ENCODE assay signal across 20 cellular contexts in genomic region chr18:37598966-37599896, GRCh38. TPM values are rescaled to one million over a fixed set of nuclear protein-coding genes. Genes with fewer than 3 reads are reported as not detected.
DNase-seq lines count a peak whose midpoint lies in the region; ATAC-seq, FAIRE-seq and TF ChIP-seq lines count a peak whose summit lies in the region.
"Had no signal": no experiment of that assay in that cellular context is flagged by ENCODE, and none has a peak within 500 bp of the region (broad histone marks: within the 10 kb centered on the region; RNA-seq: fewer than 3 reads in every experiment).

No MANE protein-coding gene starts in this region.

- H3K9me3 Mint-ChIP-seq in stimulated activated memory B cell treated with anti-CD40 and anti-IgM and Interleukin-4, amounts not matched to agents 10 μg/mL and 1 μg/mL and 100 μg/mL, for 72 hours, result peaks cover 7% of the 10 kb centered on the region

- H3K27me3 Mint-ChIP-seq in stimulated activated memory B cell treated with anti-CD40 and anti-IgM and Interleukin-4, amounts not matched to agents 10 μg/mL and 1 μg/mL and 100 μg/mL, for 72 hours, result no peaks in the 10 kb centered on the region
- H3K27me3 Mint-ChIP-seq: CD8-positive, alpha-beta memory T cell had no signal

- H3K9ac ChIP-seq in GM12878 (ENCODE audit: control insufficient read depth, insufficient read depth, low read length), result no peak overlapping the region
- H3K9ac ChIP-seq: BLaER1, KMS-11 had no signal

- SMC1A ChIA-PET in GM12878 (lab: Charles Lee; ENCODE audit: uncharacterized antibody, unreplicated experiment), result interaction anchor here (1.4 kb wide), 1 partner anchor 8 kb away, joined by 3 read pairs; no protein-coding TSS in a partner anchor

- in situ Hi-C loops in GM12878 (cut with MboI), result no loop called here

- H3K27ac Mint-ChIP-seq in stimulated activated memory B cell treated with anti-CD40 and anti-IgM and Interleukin-4, amounts not matched to agents 10 μg/mL and 1 μg/mL and 100 μg/mL, for 72 hours, result no peak overlapping the region

- intact Hi-C loops in GM12878 (cut with micrococcal nuclease; ENCODE audit: unreplicated experiment), result no loop called here

- H3K4me1 Mint-ChIP-seq in stimulated activated memory B cell treated with anti-CD40 and anti-IgM and Interleukin-4, amounts not matched to agents 10 μg/mL and 1 μg/mL and 100 μg/mL, for 72 hours, result no peaks in the 10 kb centered on the region
- H3K4me1 Mint-ChIP-seq: CD8-positive, alpha-beta memory T cell had no signal

- no peaks in the 10 kb centered on the region for H4K20me1 ChIP-seq in GM12878 (ENCODE audit: control insufficient read depth, insufficient read depth)
- H4K20me1 ChIP-seq: BLaER1 had no signal

- H3K27ac ChIP-seq in GM12878 (ENCODE audit: control insufficient read depth, insufficient read depth) (no peak overlapping the region), tibial nerve (no peak overlapping the region)
- H3K27ac ChIP-seq: A549, BLaER1, KMS-11 had no signal

- no peak for TF ChIP-seq EP300 in GM12878 (IDR thresholded peaks at IDR 0.05; ENCODE audit: borderline replicate concordance in 1 of 2, control insufficient read depth in 1 of 2, low read depth in 2 of 2, low read length in 2 of 2)
- TF ChIP-seq EP300 in tibial nerve (IDR thresholded peaks at IDR 0.05), result no peak

- H3K36me3 Mint-ChIP-seq in stimulated activated memory B cell treated with anti-CD40 and anti-IgM and Interleukin-4, amounts not matched to agents 10 μg/mL and 1 μg/mL and 100 μg/mL, for 72 hours, result no peaks in the 10 kb centered on the region
- H3K36me3 Mint-ChIP-seq: CD8-positive, alpha-beta memory T cell had no signal

- no peak overlapping the region for H3K4me3 Mint-ChIP-seq in stimulated activated memory B cell treated with anti-CD40 and anti-IgM and Interleukin-4, amounts not matched to agents 10 μg/mL and 1 μg/mL and 100 μg/mL, for 72 hours
- H3K4me3 Mint-ChIP-seq: CD8-positive, alpha-beta memory T cell had no signal

- FAIRE-seq in GM12878 (lab: Jason Lieb, UNC), result no peak
- FAIRE-seq: A549, GM12891, GM19239, HepG2, HTR-8/SVneo had no signal

- ATAC-seq in GM18520 (IDR thresholded peaks at IDR 0.05; ENCODE audit: unreplicated experiment) (peak; percentile 73), HG03432 (IDR thresholded peaks at IDR 0.05; ENCODE audit: unreplicated experiment) (peak; percentile 84), GM12878 (peak; percentile 66; the same call in 2 of the 3 replicates), HG02623 (IDR thresholded peaks at IDR 0.05; ENCODE audit: unreplicated experiment) (no peak)
- no peak for ATAC-seq in stimulated activated memory B cell treated with anti-CD40 and anti-IgM and Interleukin-4, amounts not matched to agents 10 μg/mL and 1 μg/mL and 100 μg/mL, for 72 hours
- ATAC-seq: A549, HepG2 had no signal

- TF ChIP-seq POLR2A in GM12878 (IDR thresholded peaks at IDR 0.05; ENCODE audit: low read depth, low read length) (no peak), tibial nerve (IDR thresholded peaks at IDR 0.05) (no peak)

- H3K27me3 ChIP-seq in GM12878 (replicated peaks in 1 of 2; ENCODE audit: control insufficient read depth in 2 of 2, insufficient read depth in 2 of 2, low read length in 1 of 2) (no peaks in the 10 kb centered on the region), tibial nerve (no peaks in the 10 kb centered on the region)
- H3K27me3 ChIP-seq: BLaER1 had no signal

- H3K79me2 ChIP-seq in GM12878 (ENCODE audit: control insufficient read depth, insufficient read depth, low read length), result no peaks in the 10 kb centered on the region

- H3K9me3 ChIP-seq in GM12878 (replicated peaks; ENCODE audit: control insufficient read depth, insufficient read depth, low read length) (no peaks in the 10 kb centered on the region), tibial nerve (peaks cover 0 to 11% (median 0%) of the 10 kb centered on the region in 4 donors)
- H3K9me3 ChIP-seq: A549, BLaER1, Caco-2 had no signal

- 25% methylated on average over 19 of the region's 19 CpGs for WGBS in GM12878 (ENCODE audit: insufficient coverage, insufficient replicate concordance, low lambda C conversion rate, missing lambda C conversion rate)
- 60 to 66% methylated on average over 18 to 19 of the region's 19 CpGs for WGBS in tibial nerve, 2 donors

- CTCF ChIA-PET in GM12878 (lab: Yijun Ruan, JAX), result interaction anchor here (0.6 kb wide), 1 partner anchor 19 kb away, joined by 4 read pairs; no protein-coding TSS in a partner anchor

- H3K4me3 ChIP-seq in GM12878, result no peak overlapping the region
- H3K4me3 ChIP-seq in tibial nerve, result no peak overlapping the region
- H3K4me3 ChIP-seq: A549, BLaER1 had no signal

- TF ChIP-seq RAD21 in GM12878 (IDR thresholded peaks at IDR 0.05; ENCODE audit: insufficient read depth, low read depth, low read length), result no peak

- TF ChIP-seq CTCF in GM12878 (IDR thresholded peaks at IDR 0.05 in 2 of 3, conservative IDR thresholded peaks at IDR 0.05 in 1 of 3; ENCODE audit: control insufficient read depth in 2 of 3, extremely low read depth in 1 of 3, insufficient read depth in 1 of 3, low read depth in 3 of 3, low read length in 3 of 3) (no peak), tibial nerve (IDR thresholded peaks at IDR 0.05) (no peak)

- POLR2A ChIA-PET in GM12878 (lab: Charles Lee), result no interaction called here

- RAD21 ChIA-PET in GM12878 (lab: Charles Lee; ENCODE audit: unreplicated experiment), result no interaction called here

- BruUV-seq in GM12878 (replicated peaks; lab: Mats Ljungman, UMichigan), result no TSS peak

- H3K4me2 ChIP-seq in GM12878 (ENCODE audit: control insufficient read depth, insufficient read depth), result no peak overlapping the region
- H3K4me2 ChIP-seq: A549, BLaER1, KMS-11 had no signal

- DNase-seq in GM12878 (ENCODE audit: low read depth, low spot score) (no peak), mucosa of gallbladder (ENCODE audit: low spot score) (peak; percentile 82), AML-193 (lab: John Stamatoyannopoulos, UW) (no peak), tibial nerve (ENCODE audit: low spot score in 2 of 2) (no peak)
- DNase-seq: Caco-2; CD8-positive, alpha-beta memory T cell; H7 had no signal

- H3K36me3 ChIP-seq in GM12878 (ENCODE audit: control insufficient read depth in 2 of 2, insufficient read depth in 2 of 2, low read length in 1 of 2) (no peaks in the 10 kb centered on the region), tibial nerve (no peaks in the 10 kb centered on the region)
- H3K36me3 ChIP-seq: BLaER1 had no signal

- no peak overlapping the region for H2AFZ ChIP-seq in GM12878 (ENCODE audit: control insufficient read depth, low read depth, low read length)

- H3K4me1 ChIP-seq in GM12878 (ENCODE audit: control insufficient read depth, insufficient read depth, low read length) (no peaks in the 10 kb centered on the region), tibial nerve (peaks cover 0 to 6% (median 0%) of the 10 kb centered on the region in 4 donors)
- H3K4me1 ChIP-seq: A549, Caco-2 had no signal

TF ChIP-seq in GM12878, 131 proteins besides CTCF, POLR2A, EP300 and RAD21 (continues in another document):
- TF ChIP-seq CUX1 (IDR thresholded peaks at IDR 0.05; ENCODE audit: insufficient replicate concordance, low read depth, low read length), result no peak

RNA-seq across cellular contexts. Expression of gene CELF4, which starts 33.6 kb away (rescaled TPM):
- not detected in 2 replicates for total RNA-seq in GM12878 (2013; cell fraction: nucleolus; rRNA removed)
- total RNA-seq in GM12878 (2014; rRNA removed) (not detected in 2 replicates), GM12878 (2014; rRNA removed; fragmentation: Illumina TruSeq; extraction: Trizol) (not detected in 2 replicates), GM12878 (2021) (not detected in 2 replicates), mucosa of gallbladder (3.8 TPM), tibial nerve (not detected)
- not detected for polyA plus RNA-seq in GM12878 (2011; ENCODE audit: low read depth)
- polyA plus RNA-seq in GM12878 (2011; rRNA removed) (not detected in 2 replicates), GM12878 (2014; fragmentation: Illumina TruSeq; extraction: Trizol) (not detected in 2 replicates), GM12878 (2014; fragmentation: Nextera tagmentation; extraction: Ambion mirVana) (under 1 TPM in 1 of 2 experiments, not detected in 1; 0.03 TPM), GM12878 (2014; rRNA removed) (not detected in 2 replicates), GM12878 (2016; fragmentation: Nextera tagmentation; extraction: Ambion mirVana) (under 1 TPM in 1 of 2 experiments, not detected in 1; 0.32 TPM)
- polyA plus RNA-seq in GM12878 (2011; cell fraction: cytosol; rRNA removed), result not detected in 2 replicates
- not detected in 2 replicates for polyA plus RNA-seq in GM12878 (2011; cell fraction: nucleus; rRNA removed)
- polyA plus RNA-seq in GM12878 (2012), result not detected in 2 replicates
- not detected in 2 replicates for polyA minus RNA-seq in GM12878 (2011; rRNA and poly(A)+ RNA removed)
- polyA minus RNA-seq in GM12878 (2011; cell fraction: cytosol; rRNA and poly(A)+ RNA removed), result not detected in 2 replicates
- not detected in 2 replicates for polyA minus RNA-seq in GM12878 (2011; cell fraction: nucleus; rRNA and poly(A)+ RNA removed)
- total RNA-seq: CD8-positive, alpha-beta memory T cell; Daoy; HepG2 had no signal
- polyA plus RNA-seq: AG04450; CD8-positive, alpha-beta memory T cell; HepG2 had no signal

Comparison
In these comparisons a context has a peak if more than half of its experiments do, and no peak if none do; other contexts are left out.
1. ATAC-seq: peak in GM18520 (single experiment), HG03432 (single experiment) and GM12878 (single experiment); none in stimulated activated memory B cell treated with anti-CD40 and anti-IgM and Interleukin-4, amounts not matched to agents 10 μg/mL and 1 μg/mL and 100 μg/mL, for 72 hours (single experiment) and HG02623 (single experiment).